1 cellular context compared by ENCODE assay signal in genomic region chr1:143919127-143919526, GRCh38. TPM values are rescaled to one million over a fixed set of nuclear protein-coding genes. Genes with fewer than 3 reads are reported as not detected.
"Had no signal": no experiment of that assay in that cellular context is flagged by ENCODE, and none has a peak within 500 bp of the region (broad histone marks: within the 10 kb centered on the region; RNA-seq: fewer than 3 reads in every experiment).

No MANE protein-coding gene starts in this region.

RNA-seq across cellular contexts. Expression of gene FAM72C, which starts 52.7 kb away (rescaled TPM):
- total RNA-seq: bronchial epithelial cell had no signal
